ENCODE assay signal across 10 cellular contexts in genomic region chr6:170086639-170087420, GRCh38.
A peak's percentile ranks its signal among the peaks of the same experiment; 100 is the strongest.
DNase-seq lines count a peak whose midpoint lies in the region; ATAC-seq and TF ChIP-seq lines count a peak whose summit lies in the region.
"Had no signal": no experiment of that assay in that cellular context is flagged by ENCODE, and none has a peak within 500 bp of the region (broad histone marks: within the 10 kb centered on the region; RNA-seq: fewer than 3 reads in every experiment).

No MANE protein-coding gene starts in this region.

- no peak for TF ChIP-seq EP300 in sigmoid colon (IDR thresholded peaks at IDR 0.05)

- H3K4me3 Mint-ChIP-seq in IgD-negative memory B cell: peak overlapping the region; percentile 9 to 94 (median 63)
- peak overlapping the region; percentile 23 for H3K4me3 Mint-ChIP-seq in activated T-cell treated with anti-CD3 and anti-CD28 coated beads, Interleukin-2, amount 50 U/mL, for 4 hours
- H3K4me3 Mint-ChIP-seq: brain had no signal

- H3K4me1 Mint-ChIP-seq in IgD-negative memory B cell: peaks cover 17 to 26% (median 18%) of the 10 kb centered on the region in 3 donors
- peaks cover 30% of the 10 kb centered on the region for H3K4me1 Mint-ChIP-seq in activated T-cell treated with anti-CD3 and anti-CD28 coated beads, Interleukin-2, amount 50 U/mL, for 4 hours (ENCODE audit: low read depth)

- H3K9me3 ChIP-seq in right atrium auricular region (no peaks in the 10 kb centered on the region), sigmoid colon (no peaks in the 10 kb centered on the region)

- H3K27ac ChIP-seq in right atrium auricular region: no peak overlapping the region
- peak overlapping the region; percentile 37 to 83 (median 68) for H3K27ac ChIP-seq in sigmoid colon
- H3K27ac ChIP-seq: WERI-Rb-1 had no signal

- H3K27ac Mint-ChIP-seq in IgD-negative memory B cell: peak overlapping the region in 1 of 3 donors; percentile 71

- WGBS in sigmoid colon, 2 donors: 89 to 91% methylated on average over 49 of the region's 49 CpGs

- H3K27me3 ChIP-seq in right atrium auricular region (no peaks in the 10 kb centered on the region), sigmoid colon (no peaks in the 10 kb centered on the region)

- intact Hi-C loops in sigmoid colon (cut with DNase I): loop anchor here (5.0 kb wide), 1 partner anchor 65 kb away; no protein-coding TSS in a partner anchor

- POLR2A ChIA-PET in GM10248 (lab: Yijun Ruan, JAX): no interaction called here

- peaks cover 3% of the 10 kb centered on the region for H3K27me3 Mint-ChIP-seq in IgD-negative memory B cell
- H3K27me3 Mint-ChIP-seq in activated T-cell treated with anti-CD3 and anti-CD28 coated beads, Interleukin-2, amount 50 U/mL, for 4 hours (ENCODE audit: low read depth): no peaks in the 10 kb centered on the region

- H3K36me3 Mint-ChIP-seq in IgD-negative memory B cell: no peaks in the 10 kb centered on the region
- H3K36me3 Mint-ChIP-seq in activated T-cell treated with anti-CD3 and anti-CD28 coated beads, Interleukin-2, amount 50 U/mL, for 4 hours (ENCODE audit: insufficient read depth): no peaks in the 10 kb centered on the region
- H3K36me3 Mint-ChIP-seq: brain had no signal

- no peak for TF ChIP-seq POLR2A in sigmoid colon (IDR thresholded peaks at IDR 0.05)

- CTCF ChIA-PET in GM10248 (lab: Yijun Ruan, JAX): interaction anchor here (1.7 kb wide), 1 partner anchor 18 kb away, joined by 4 read pairs; no protein-coding TSS in a partner anchor

- H3K4me1 ChIP-seq in right atrium auricular region (peaks cover 0 to 8% of the 10 kb centered on the region in 2 donors), sigmoid colon (peaks cover 0 to 23% (median 3%) of the 10 kb centered on the region in 4 donors)

- no peaks in the 10 kb centered on the region for H3K36me3 ChIP-seq in right atrium auricular region
- H3K36me3 ChIP-seq in sigmoid colon: no peaks in the 10 kb centered on the region
- H3K36me3 ChIP-seq: WERI-Rb-1 had no signal

- ATAC-seq in activated T-cell treated with anti-CD3 and anti-CD28 coated beads, Interleukin-2, amount 50 U/mL, for 4 hours: no peak
- ATAC-seq in HG03460 (IDR thresholded peaks at IDR 0.05; ENCODE audit: unreplicated experiment) (no peak), HG02840 (IDR thresholded peaks at IDR 0.05; ENCODE audit: low FRiP score, unreplicated experiment) (no peak), GM18870 (IDR thresholded peaks at IDR 0.05; ENCODE audit: unreplicated experiment) (no peak)

- no peak overlapping the region for H3K4me3 ChIP-seq in right atrium auricular region
- no peak overlapping the region for H3K4me3 ChIP-seq in sigmoid colon

- H3K9me3 Mint-ChIP-seq in IgD-negative memory B cell: no peaks in the 10 kb centered on the region
- no peaks in the 10 kb centered on the region for H3K9me3 Mint-ChIP-seq in activated T-cell treated with anti-CD3 and anti-CD28 coated beads, Interleukin-2, amount 50 U/mL, for 4 hours

- TF ChIP-seq CTCF in right atrium auricular region (IDR thresholded peaks at IDR 0.05) (no peak), sigmoid colon (IDR thresholded peaks at IDR 0.05) (no peak), GM10248 (IDR thresholded peaks at IDR 0.05; ENCODE audit: control extremely low read depth, extremely low read depth, low read depth, missing control alignments) (no peak)

- no peak for DNase-seq in activated T-cell treated with anti-CD3 and anti-CD28 coated beads, Interleukin-2, amount 50 U/mL, for 4 hours
- DNase-seq in right atrium auricular region (ENCODE audit: low spot score) (peak; percentile 43), sigmoid colon (peak; percentile 62), GM10248 (ENCODE audit: extremely low spot score) (no peak)
- DNase-seq: WERI-Rb-1 had no signal

Comparison
In these comparisons a context has a peak if more than half of its experiments do, and no peak if none do; other contexts are left out.
1. DNase-seq: peak in right atrium auricular region (single experiment) and sigmoid colon (single experiment); none in activated T-cell treated with anti-CD3 and anti-CD28 coated beads, Interleukin-2, amount 50 U/mL, for 4 hours (single experiment) and GM10248 (single experiment).
2. H3K27ac ChIP-seq: peak in sigmoid colon (4 of 4); none in right atrium auricular region (0 of 2).